ENCODE assay signal across 8 cellular contexts in the genomic region with DNA sequence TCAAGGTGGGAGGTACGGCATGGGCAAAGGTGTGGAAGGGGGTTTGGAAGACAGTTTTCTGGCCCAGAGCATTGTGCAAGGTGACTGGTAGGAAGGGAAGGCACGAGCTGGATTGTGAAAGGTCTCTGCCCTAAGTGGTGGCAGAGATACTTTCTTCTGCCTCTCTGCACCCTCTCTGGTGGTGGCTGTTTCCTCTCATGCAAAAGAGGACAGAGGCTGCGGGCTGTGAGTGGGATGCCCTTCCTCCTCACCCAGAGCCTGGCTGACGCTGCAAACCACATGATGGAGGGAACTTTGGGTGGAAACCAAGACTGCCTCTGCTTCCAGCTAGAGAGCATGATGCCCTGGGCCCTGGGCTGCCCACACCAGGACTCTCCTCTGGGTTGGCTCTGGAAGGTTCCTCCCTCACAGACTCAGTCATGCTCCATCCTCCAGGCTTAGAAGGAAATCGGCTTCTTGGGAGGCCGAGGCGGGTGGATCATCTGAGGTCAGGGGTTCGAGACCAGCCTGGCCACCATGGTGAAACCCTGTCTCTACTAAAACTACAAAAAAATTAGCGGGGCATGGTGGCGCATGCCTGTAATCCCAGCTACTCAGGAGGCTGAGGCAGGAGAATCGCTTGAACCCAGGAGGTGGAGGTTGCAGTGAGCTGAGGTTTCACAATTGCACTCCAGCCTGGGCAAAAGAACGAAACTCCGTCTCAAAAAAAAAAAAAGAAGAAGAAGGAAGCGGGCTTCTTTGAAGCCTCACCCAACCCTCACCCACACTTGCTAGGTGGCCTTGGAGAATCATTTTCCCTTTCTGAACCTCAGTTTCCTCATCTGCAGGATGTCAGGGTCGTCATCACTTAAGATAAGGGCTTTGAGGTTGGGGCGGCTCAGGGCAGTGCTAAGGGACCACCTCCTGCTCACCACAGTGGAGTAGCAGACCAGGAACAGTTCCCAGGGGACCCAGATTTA. TPM values are rescaled to one million over a fixed set of nuclear protein-coding genes. Genes with fewer than 3 reads are reported as not detected.
DNase-seq lines count a peak whose midpoint lies in the region; ATAC-seq and TF ChIP-seq lines count a peak whose summit lies in the region.

No MANE protein-coding gene starts in this region.

- ATAC-seq in GM18511 (IDR thresholded peaks at IDR 0.05; ENCODE audit: unreplicated experiment) (peak; percentile 84), HG03064 (IDR thresholded peaks at IDR 0.05; ENCODE audit: low read depth, unreplicated experiment) (peak; percentile 66)

- TF ChIP-seq CTCF in VCaP (conservative IDR thresholded peaks at IDR 0.05), result no peak
- no peak for TF ChIP-seq CTCF in esophagus squamous epithelium (IDR thresholded peaks at IDR 0.05)
- no peak for TF ChIP-seq CTCF in prostate gland (IDR thresholded peaks at IDR 0.05)

- H3K27me3 ChIP-seq in esophagus squamous epithelium (no peaks in the 10 kb centered on the region), prostate gland (replicated peaks; ENCODE audit: insufficient read depth) (no peaks in the 10 kb centered on the region)

- WGBS in esophagus squamous epithelium, 2 donors, result 42 to 71% methylated on average over 9 to 10 of the region's 16 CpGs
- WGBS in prostate gland, result 84% methylated on average over 16 of the region's 16 CpGs

- no peaks in the 10 kb centered on the region for H3K36me3 ChIP-seq in esophagus squamous epithelium
- no peaks in the 10 kb centered on the region for H3K36me3 ChIP-seq in prostate gland

- H3K4me1 ChIP-seq in esophagus squamous epithelium, result peaks cover 0 to 24% (median 2%) of the 10 kb centered on the region in 3 donors
- H3K4me1 ChIP-seq in prostate gland (replicated peaks), result no peaks in the 10 kb centered on the region

- no peak for TF ChIP-seq POLR2A in esophagus squamous epithelium (IDR thresholded peaks at IDR 0.05)
- TF ChIP-seq POLR2A in prostate gland (IDR thresholded peaks at IDR 0.05), result no peak

- H3K9me3 ChIP-seq in esophagus squamous epithelium, result no peaks in the 10 kb centered on the region
- H3K9me3 ChIP-seq in prostate gland, result no peaks in the 10 kb centered on the region

- DNase-seq in esophagus squamous epithelium (lab: John Stamatoyannopoulos, UW) (peak; percentile 17), DMS114 treated with DMSO at 0.1 percent for 48 hours (lab: John Stamatoyannopoulos, UW; ENCODE audit: unreplicated experiment) (no peak), prostate gland (ENCODE audit: low spot score) (no peak), foreskin melanocyte (no peak)
- DNase-seq in stimulated activated CD4-positive, alpha-beta T cell treated with anti-CD3 and anti-CD28 coated beads, TNF-alpha, amount 100 ng/mL, for 24 hours (ENCODE audit: low read depth in 3 of 3), result peak; percentile 46 to 79 (median 51)

- intact Hi-C loops in esophagus squamous epithelium (cut with DNase I) (no loop called here), prostate gland (cut with DNase I) (no loop called here)

- H3K27ac ChIP-seq in VCaP (peak overlapping the region; percentile 76; the same call in 1 of the 2 replicates), esophagus squamous epithelium (peak overlapping the region in 2 of 4 donors; percentile 23 to 54), prostate gland (no peak overlapping the region)

- no peak overlapping the region for H3K4me3 ChIP-seq in esophagus squamous epithelium
- H3K4me3 ChIP-seq in prostate gland, result no peak overlapping the region

RNA-seq across cellular contexts. Expression of a gene that starts 8.3 kb away (rescaled TPM):
- total RNA-seq in esophagus squamous epithelium, result 1 to 10 TPM in 3 of 4 donors, under 1 TPM in 1; 0.57 to 9.9 (median 5.3) TPM
- 1 to 10 TPM; 2.1 to 7.0 TPM for total RNA-seq in prostate gland

Comparison
In these comparisons a context has a peak if more than half of its experiments do, and no peak if none do; other contexts are left out.
1. DNase-seq: peak in esophagus squamous epithelium (single experiment) and stimulated activated CD4-positive, alpha-beta T cell treated with anti-CD3 and anti-CD28 coated beads, TNF-alpha, amount 100 ng/mL, for 24 hours (3 of 3); none in DMS114 treated with DMSO at 0.1 percent for 48 hours (single experiment), prostate gland (single experiment) and foreskin melanocyte (single experiment).